Comparison of ENCODE assay signal across 8 cellular contexts in the genomic region with DNA sequence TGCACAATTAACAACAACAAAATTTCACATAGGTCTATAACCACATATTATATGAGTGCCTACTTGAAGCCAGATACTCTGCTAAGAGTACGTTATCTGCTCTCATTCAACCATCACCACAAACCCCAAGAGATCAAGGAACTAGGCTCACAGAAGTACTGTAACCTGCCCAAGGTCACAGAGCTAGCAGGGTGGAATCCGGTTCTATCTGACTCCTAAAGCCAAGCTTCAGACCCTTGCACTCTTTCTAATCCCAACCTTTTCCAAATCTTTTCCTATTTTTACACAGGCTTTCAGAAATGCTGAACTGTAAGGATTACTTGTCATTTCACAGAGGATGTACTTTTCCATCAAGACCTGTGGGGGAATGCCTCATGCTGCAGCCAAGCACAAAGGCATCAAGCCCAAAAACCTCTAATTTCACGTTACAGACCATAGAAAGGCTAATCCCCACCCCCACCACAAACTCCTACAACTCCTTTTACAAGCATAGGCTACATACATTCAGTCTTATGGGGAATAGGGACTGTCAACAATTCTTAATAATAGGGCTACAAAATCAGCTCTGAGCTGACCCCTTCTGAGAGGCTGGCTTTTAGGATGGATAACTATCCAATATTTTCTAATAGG. TPM values are rescaled to one million over a fixed set of nuclear protein-coding genes. Genes with fewer than 3 reads are reported as not detected.
DNase-seq lines count a peak whose midpoint lies in the region; ATAC-seq, FAIRE-seq and TF ChIP-seq lines count a peak whose summit lies in the region.

No MANE protein-coding gene starts in this region.

- intact Hi-C loops in natural killer cell (cut with micrococcal nuclease), result no loop called here

- H3K4me3 Mint-ChIP-seq in natural killer cell, result peak overlapping the region; percentile 98

- peak; percentile 60 for FAIRE-seq in GM12892 (lab: Jason Lieb, UNC)

- H3K4me1 Mint-ChIP-seq in natural killer cell, result peaks cover 50 to 63% of the 10 kb centered on the region in 2 donors

- no peaks in the 10 kb centered on the region for H3K27me3 Mint-ChIP-seq in natural killer cell (ENCODE audit: low read depth in 2 of 2)

- H3K27ac Mint-ChIP-seq in natural killer cell, result peak overlapping the region; percentile 97 to 99

- H3K9me3 Mint-ChIP-seq in natural killer cell, result no peaks in the 10 kb centered on the region

- no peak for TF ChIP-seq CTCF in natural killer cell (IDR thresholded peaks at IDR 0.05)

- no peak for TF ChIP-seq POLR2A in GM12892 (IDR thresholded peaks at IDR 0.05; ENCODE audit: low read depth, low read length)

- DNase-seq in GM12892 (ENCODE audit: insufficient read length) (no peak), NCI-H2107 treated with DMSO at 0.1 percent for 48 hours (lab: John Stamatoyannopoulos, UW; ENCODE audit: unreplicated experiment) (peak; percentile 34), cerebellar cortex (ENCODE audit: low spot score) (peak; percentile 22), natural killer cell (no peak), kidney glomerular epithelial cell (lab: John Stamatoyannopoulos, UW) (no peak), NCI-H510A (lab: John Stamatoyannopoulos, UW) (no peak)
- no peak for DNase-seq in activated CD4-positive, alpha-beta T cell treated with anti-CD3 and anti-CD28 coated beads, Interleukin-2, amount 50 U/mL, for 48 hours

- ATAC-seq in natural killer cell (no peak), HG02938 (IDR thresholded peaks at IDR 0.05; ENCODE audit: unreplicated experiment) (no peak)

- no peaks in the 10 kb centered on the region for H3K36me3 Mint-ChIP-seq in natural killer cell

RNA-seq across cellular contexts. Expression of a gene that starts 0.9 kb away (rescaled TPM):
- 17.2 TPM for polyA plus RNA-seq in GM12892 (2012; ENCODE audit: missing spikeins)
- 10 to 100 TPM; 28.1 to 30.0 (median 30.0) TPM for total RNA-seq in natural killer cell

RNA-seq across cellular contexts. Expression of a gene that starts 2.2 kb away (rescaled TPM):
- 4.3 TPM for polyA plus RNA-seq in GM12892 (2012; ENCODE audit: missing spikeins)
- total RNA-seq in natural killer cell, result 1 to 10 TPM in 2 of 3 donors, under 1 TPM in 1; 0.89 to 2.4 (median 1.8) TPM

Comparison
In these comparisons a context has a peak if more than half of its experiments do, and no peak if none do; other contexts are left out.
1. DNase-seq: peak in NCI-H2107 treated with DMSO at 0.1 percent for 48 hours (single experiment) and cerebellar cortex (single experiment); none in GM12892 (single experiment), natural killer cell (single experiment), kidney glomerular epithelial cell (single experiment), NCI-H510A (single experiment) and activated CD4-positive, alpha-beta T cell treated with anti-CD3 and anti-CD28 coated beads, Interleukin-2, amount 50 U/mL, for 48 hours (0 of 2).